ENCODE assay signal across 1 cellular context in the genomic region with DNA sequence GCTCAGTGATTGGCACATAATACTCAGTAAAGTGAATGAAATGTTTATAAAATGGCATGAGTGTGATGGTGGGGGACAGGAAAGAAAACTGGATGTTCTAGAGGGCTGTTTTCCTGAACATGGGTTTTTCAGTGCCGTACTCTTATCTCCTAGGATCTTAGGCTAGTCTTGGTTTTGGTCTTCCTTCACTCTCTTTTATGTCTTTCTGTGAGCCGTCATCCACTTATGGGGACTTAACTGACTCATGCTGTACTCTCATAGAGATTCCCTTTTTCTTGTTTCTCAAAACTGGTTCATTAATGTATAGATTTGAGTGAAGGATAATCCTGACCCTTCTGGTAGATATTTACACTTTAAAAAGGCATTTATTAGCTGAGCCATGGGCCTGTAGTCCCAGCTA.
TF ChIP-seq lines count a peak whose summit lies in the region.

No MANE protein-coding gene starts in this region.

TF ChIP-seq in HepG2, 621 proteins besides CTCF, POLR2A, EP300 and RAD21:
- TF ChIP-seq ZBTB21 (CRISPR knock-in tag; IDR thresholded peaks at IDR 0.05): no peak
- no peak for TF ChIP-seq MEIS2 (CRISPR knock-in tag; IDR thresholded peaks at IDR 0.05)
- no peak for TF ChIP-seq ZFX (CRISPR knock-in tag; IDR thresholded peaks at IDR 0.05; ENCODE audit: low read depth)
- TF ChIP-seq, protein P1, sequence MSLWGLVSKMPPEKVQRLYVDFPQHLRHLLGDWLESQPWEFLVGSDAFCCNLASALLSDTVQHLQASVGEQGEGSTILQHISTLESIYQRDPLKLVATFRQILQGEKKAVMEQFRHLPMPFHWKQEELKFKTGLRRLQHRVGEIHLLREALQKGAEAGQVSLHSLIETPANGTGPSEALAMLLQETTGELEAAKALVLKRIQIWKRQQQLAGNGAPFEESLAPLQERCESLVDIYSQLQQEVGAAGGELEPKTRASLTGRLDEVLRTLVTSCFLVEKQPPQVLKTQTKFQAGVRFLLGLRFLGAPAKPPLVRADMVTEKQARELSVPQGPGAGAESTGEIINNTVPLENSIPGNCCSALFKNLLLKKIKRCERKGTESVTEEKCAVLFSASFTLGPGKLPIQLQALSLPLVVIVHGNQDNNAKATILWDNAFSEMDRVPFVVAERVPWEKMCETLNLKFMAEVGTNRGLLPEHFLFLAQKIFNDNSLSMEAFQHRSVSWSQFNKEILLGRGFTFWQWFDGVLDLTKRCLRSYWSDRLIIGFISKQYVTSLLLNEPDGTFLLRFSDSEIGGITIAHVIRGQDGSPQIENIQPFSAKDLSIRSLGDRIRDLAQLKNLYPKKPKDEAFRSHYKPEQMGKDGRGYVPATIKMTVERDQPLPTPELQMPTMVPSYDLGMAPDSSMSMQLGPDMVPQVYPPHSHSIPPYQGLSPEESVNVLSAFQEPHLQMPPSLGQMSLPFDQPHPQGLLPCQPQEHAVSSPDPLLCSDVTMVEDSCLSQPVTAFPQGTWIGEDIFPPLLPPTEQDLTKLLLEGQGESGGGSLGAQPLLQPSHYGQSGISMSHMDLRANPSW (CRISPR knock-in tag; IDR thresholded peaks at IDR 0.05; ENCODE audit: borderline replicate concordance): no peak
- TF ChIP-seq ZSCAN25 (CRISPR knock-in tag; IDR thresholded peaks at IDR 0.05): no peak
- no peak for TF ChIP-seq HHEX (CRISPR knock-in tag; IDR thresholded peaks at IDR 0.05)
- TF ChIP-seq HCFC1 (IDR thresholded peaks at IDR 0.05; ENCODE audit: low read depth, low read length): no peak
- TF ChIP-seq ZNF589 (CRISPR knock-in tag; conservative IDR thresholded peaks at IDR 0.05): no peak
- no peak for TF ChIP-seq RBFOX2 (IDR thresholded peaks at IDR 0.05; ENCODE audit: low read depth, low read length)
- no peak for TF ChIP-seq ZNF577 (CRISPR knock-in tag; IDR thresholded peaks at IDR 0.05; ENCODE audit: borderline replicate concordance, low read depth)
- no peak for TF ChIP-seq NCOR1 (IDR thresholded peaks at IDR 0.05; ENCODE audit: borderline replicate concordance, low read length)
- no peak for TF ChIP-seq RFXANK (CRISPR knock-in tag; IDR thresholded peaks at IDR 0.05)
- TF ChIP-seq, protein P2, sequence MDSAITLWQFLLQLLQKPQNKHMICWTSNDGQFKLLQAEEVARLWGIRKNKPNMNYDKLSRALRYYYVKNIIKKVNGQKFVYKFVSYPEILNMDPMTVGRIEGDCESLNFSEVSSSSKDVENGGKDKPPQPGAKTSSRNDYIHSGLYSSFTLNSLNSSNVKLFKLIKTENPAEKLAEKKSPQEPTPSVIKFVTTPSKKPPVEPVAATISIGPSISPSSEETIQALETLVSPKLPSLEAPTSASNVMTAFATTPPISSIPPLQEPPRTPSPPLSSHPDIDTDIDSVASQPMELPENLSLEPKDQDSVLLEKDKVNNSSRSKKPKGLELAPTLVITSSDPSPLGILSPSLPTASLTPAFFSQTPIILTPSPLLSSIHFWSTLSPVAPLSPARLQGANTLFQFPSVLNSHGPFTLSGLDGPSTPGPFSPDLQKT (CRISPR knock-in tag; IDR thresholded peaks at IDR 0.05; ENCODE audit: borderline replicate concordance): no peak
- TF ChIP-seq ZNF878 (CRISPR knock-in tag; IDR thresholded peaks at IDR 0.05): no peak
- no peak for TF ChIP-seq ZNF747 (CRISPR knock-in tag; IDR thresholded peaks at IDR 0.05; ENCODE audit: borderline replicate concordance)
- TF ChIP-seq, protein P3, sequence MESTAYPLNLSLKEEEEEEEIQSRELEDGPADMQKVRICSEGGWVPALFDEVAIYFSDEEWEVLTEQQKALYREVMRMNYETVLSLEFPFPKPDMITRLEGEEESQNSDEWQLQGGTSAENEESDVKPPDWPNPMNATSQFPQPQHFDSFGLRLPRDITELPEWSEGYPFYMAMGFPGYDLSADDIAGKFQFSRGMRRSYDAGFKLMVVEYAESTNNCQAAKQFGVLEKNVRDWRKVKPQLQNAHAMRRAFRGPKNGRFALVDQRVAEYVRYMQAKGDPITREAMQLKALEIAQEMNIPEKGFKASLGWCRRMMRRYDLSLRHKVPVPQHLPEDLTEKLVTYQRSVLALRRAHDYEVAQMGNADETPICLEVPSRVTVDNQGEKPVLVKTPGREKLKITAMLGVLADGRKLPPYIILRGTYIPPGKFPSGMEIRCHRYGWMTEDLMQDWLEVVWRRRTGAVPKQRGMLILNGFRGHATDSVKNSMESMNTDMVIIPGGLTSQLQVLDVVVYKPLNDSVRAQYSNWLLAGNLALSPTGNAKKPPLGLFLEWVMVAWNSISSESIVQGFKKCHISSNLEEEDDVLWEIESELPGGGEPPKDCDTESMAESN (CRISPR knock-in tag; conservative IDR thresholded peaks at IDR 0.05): no peak
- TF ChIP-seq KLF15 (CRISPR knock-in tag; IDR thresholded peaks at IDR 0.05; ENCODE audit: borderline replicate concordance): no peak
- no peak for TF ChIP-seq SMARCC2 (IDR thresholded peaks at IDR 0.05)
